ENCODE assay signal across 29 cellular contexts in the genomic region with DNA sequence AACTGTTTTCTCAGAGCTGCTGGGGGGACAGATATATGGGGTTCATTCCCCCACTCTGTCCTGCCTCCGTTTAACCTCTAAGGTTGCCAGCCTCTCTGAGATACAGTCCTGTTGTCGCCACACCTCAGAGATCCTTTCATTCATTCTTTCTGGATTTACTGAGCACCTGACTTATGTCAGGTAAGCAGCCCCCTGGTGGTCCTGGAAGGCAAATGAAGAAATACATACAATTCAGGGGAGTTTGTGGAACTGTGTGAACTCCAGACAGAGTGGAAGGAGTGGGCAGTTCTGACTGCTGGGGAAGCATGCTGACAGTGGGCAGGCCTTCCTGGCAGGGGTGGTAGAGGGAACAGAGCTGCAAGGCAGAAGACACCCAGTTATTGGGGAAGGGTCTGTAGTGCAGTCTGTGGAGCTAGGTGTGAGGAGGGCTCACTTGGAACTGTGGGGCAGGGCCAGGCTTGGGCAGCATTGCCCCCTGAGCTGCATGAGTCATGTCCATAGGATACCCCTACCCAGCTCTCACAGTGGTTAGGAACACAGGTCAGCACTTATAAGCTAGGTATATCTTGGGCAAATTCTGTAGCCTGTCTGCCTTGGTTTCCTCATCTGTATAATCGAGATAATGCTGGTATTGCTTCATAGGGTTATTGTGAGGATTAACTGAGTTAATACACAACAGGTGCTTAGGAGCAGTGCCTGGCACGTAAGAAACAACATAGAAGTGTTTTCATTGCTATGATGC. TPM values are rescaled to one million over a fixed set of nuclear protein-coding genes. Genes with fewer than 3 reads are reported as not detected.
A peak's percentile ranks its signal among the peaks of the same experiment; 100 is the strongest.
DNase-seq lines count a peak whose midpoint lies in the region; ATAC-seq, FAIRE-seq and TF ChIP-seq lines count a peak whose summit lies in the region.
"Had no signal": no experiment of that assay in that cellular context is flagged by ENCODE, and none has a peak within 500 bp of the region (broad histone marks: within the 10 kb centered on the region; RNA-seq: fewer than 3 reads in every experiment).

No MANE protein-coding gene starts in this region.

- intact Hi-C loops in HepG2 (cut with micrococcal nuclease; ENCODE audit: unreplicated experiment) (no loop called here), right lobe of liver (cut with DNase I) (loop anchor here in 1 of 2 donors (10.0 kb wide), 1 partner anchor 119 kb away; the partner anchor contains the start of gene MYBL2), upper lobe of right lung (cut with DNase I) (no loop called here)

- H3K79me1 ChIP-seq in H1 (ENCODE audit: low read depth, low read length), result no peaks in the 10 kb centered on the region

- H3K18ac ChIP-seq in H1 (ENCODE audit: extremely low read depth, low read length), result no peak overlapping the region

- no peak overlapping the region for H2AFZ ChIP-seq in HepG2 (ENCODE audit: low read length)
- H2AFZ ChIP-seq in H1 (ENCODE audit: low read length), result no peak overlapping the region

- H3K23ac ChIP-seq in H1 (ENCODE audit: insufficient read length), result no peak overlapping the region

- DNase-seq in HepG2 (ENCODE audit: low spot score) (no peak), right lobe of liver (no peak), NB4 (ENCODE audit: low read depth) (no peak), H1 (ENCODE audit: low read depth in 1 of 2, low spot score in 2 of 2) (no peak), upper lobe of right lung (peak; percentile 9), SHP77 (lab: John Stamatoyannopoulos, UW) (no peak), NCI-H1417 (lab: John Stamatoyannopoulos, UW) (no peak), WERI-Rb-1 (no peak)
- DNase-seq: AML-193; CD4-positive, alpha-beta memory T cell; COR-L47; DMS53; KBM-7; MM.1S; NCI-H1092; NCI-H1436 treated with DMSO at 0.1 percent for 48 hours; NCI-H187 treated with DMSO at 0.1 percent for 48 hours; NCI-H2171 treated with DMSO at 0.1 percent for 48 hours; NCI-H524; NCI-H774; SIG-M5; T-helper 17 cell had no signal

- H3K14ac ChIP-seq in H1 (ENCODE audit: insufficient read length), result no peak overlapping the region

- H3K23me2 ChIP-seq in H1 (ENCODE audit: low read depth, low read length), result peaks cover 2% of the 10 kb centered on the region; the same call in 1 of the 2 replicates

- no TSS peak for BruUV-seq in HepG2 (replicated peaks; lab: Mats Ljungman, UMichigan)

- H2BK5ac ChIP-seq in H1 (ENCODE audit: low read depth, low read length), result no peak overlapping the region

- H2BK20ac ChIP-seq in H1 (ENCODE audit: low read length), result no peak overlapping the region

- H2BK12ac ChIP-seq in H1 (ENCODE audit: low read depth, low read length), result no peak overlapping the region

- H2AK5ac ChIP-seq in H1 (ENCODE audit: low read depth, low read length), result no peak overlapping the region

- CTCF ChIA-PET in HepG2 (lab: Yijun Ruan, JAX; ENCODE audit: low intra/inter-chr PET ratio, low total read pairs) (no interaction called here), H1 (lab: Charles Lee; ENCODE audit: partially characterized antibody) (interaction anchor here (0.8 to 2.7 kb wide), 3 partner anchors 9 to 49 kb away, joined by 3 to 13 read pairs (median 3); no protein-coding TSS in a partner anchor)

- TF ChIP-seq RAD21 in HepG2 (CRISPR knock-in tag; IDR thresholded peaks at IDR 0.05) (no peak), H1 (IDR thresholded peaks at IDR 0.05 in 1 of 2, conservative IDR thresholded peaks at IDR 0.05 in 1 of 2; ENCODE audit: low read depth in 2 of 2, low read length in 2 of 2) (no peak)

- H3K4me3 ChIP-seq in HepG2 (replicated peaks in 1 of 3; ENCODE audit: insufficient read depth in 1 of 3, low read depth in 2 of 3, low read length in 3 of 3) (no peak overlapping the region), right lobe of liver (no peak overlapping the region), NB4 (ENCODE audit: low read depth, low read length) (no peak overlapping the region), H1 (ENCODE audit: extremely low read depth in 1 of 4, insufficient read depth in 2 of 4, low read depth in 3 of 4, low read length in 4 of 4) (no peak overlapping the region), upper lobe of right lung (no peak overlapping the region), WERI-Rb-1 (ENCODE audit: low read depth, low read length) (no peak overlapping the region)
- H3K4me3 ChIP-seq: A549; BLaER1 treated with 17β-estradiol and CSF1 and Interleukin-3, amounts not matched to agents 10 nM and 100 nM; SK-N-MC had no signal

- no peak overlapping the region for H2BK120ac ChIP-seq in H1 (replicated peaks; ENCODE audit: low read depth, low read length)

- FAIRE-seq in HepG2 (lab: Jason Lieb, UNC), result no peak
- FAIRE-seq in H1 (lab: Jason Lieb, UNC), result no peak
- FAIRE-seq: A549, G401.6 had no signal

- H3K4me2 ChIP-seq in HepG2 (ENCODE audit: low read depth, low read length) (no peak overlapping the region), H1 (ENCODE audit: insufficient read depth in 1 of 2, low read depth in 2 of 2, low read length in 2 of 2) (no peak overlapping the region)
- H3K4me2 ChIP-seq: A549; BLaER1 treated with 17β-estradiol and CSF1 and Interleukin-3, amounts not matched to agents 10 nM and 100 nM had no signal

- H3K79me2 ChIP-seq in HepG2 (ENCODE audit: insufficient read depth, low read length) (no peaks in the 10 kb centered on the region), H1 (ENCODE audit: control insufficient read depth in 1 of 2, insufficient read depth in 2 of 2, low read length in 2 of 2) (no peaks in the 10 kb centered on the region)

- H3K27ac ChIP-seq in HepG2 (ENCODE audit: extremely low read length, insufficient read depth, low read length), result no peak overlapping the region
- no peak overlapping the region for H3K27ac ChIP-seq in right lobe of liver
- no peak overlapping the region for H3K27ac ChIP-seq in H1 (ENCODE audit: low read depth, low read length)
- H3K27ac ChIP-seq in upper lobe of right lung, result no peak overlapping the region
- H3K27ac ChIP-seq in WERI-Rb-1, result no peak overlapping the region
- H3K27ac ChIP-seq: A549; BLaER1 treated with 17β-estradiol and CSF1 and Interleukin-3, amounts not matched to agents 10 nM and 100 nM; RWPE1; SK-N-MC had no signal

- POLR2A ChIA-PET in HepG2 (lab: Yijun Ruan, JAX) (interaction anchor here (0.7 to 12.5 kb wide), 5 partner anchors 12 to 88 kb away, joined by 3 to 224 read pairs (median 4); partner anchors contain the start of genes IFT52, SGK2 and SRSF6), H1 (lab: Charles Lee; ENCODE audit: partially characterized antibody) (interaction anchor here (0.9 to 1.3 kb wide), 3 partner anchors 48 to 122 kb away, joined by 3 to 4 read pairs (median 3); partner anchors contain the start of genes MYBL2 and SRSF6)

- H3K56ac ChIP-seq in H1 (replicated peaks; ENCODE audit: insufficient read length, low read depth, low read length), result no peak overlapping the region

- H4K20me1 ChIP-seq in HepG2 (ENCODE audit: insufficient read depth, low read length), result no peaks in the 10 kb centered on the region
- H4K20me1 ChIP-seq in H1 (replicated peaks in 1 of 2; ENCODE audit: control insufficient read depth in 1 of 2, insufficient read depth in 2 of 2, low read length in 2 of 2), result no peaks in the 10 kb centered on the region
- H4K20me1 ChIP-seq: BLaER1 treated with 17β-estradiol and CSF1 and Interleukin-3, amounts not matched to agents 10 nM and 100 nM had no signal

- 94% methylated on average over 4 of the region's 4 CpGs for WGBS in HepG2 (ENCODE audit: low lambda C conversion rate)
- WGBS in right lobe of liver (ENCODE audit: insufficient coverage, low coverage, low lambda C conversion rate, missing lambda C conversion rate), result 91% methylated on average over 2 of the region's 4 CpGs
- 93% methylated on average over 4 of the region's 4 CpGs; no CpG with 5 or more reads in 1 of the 2 experiments for WGBS in H1 (ENCODE audit: extremely low coverage in 1 of 2, insufficient coverage in 1 of 2, insufficient read length in 1 of 2, insufficient replicate concordance in 2 of 2, low coverage in 1 of 2, low lambda C conversion rate in 2 of 2, missing lambda C conversion rate in 1 of 2), 2 experiments

- in situ Hi-C loops in HepG2 (cut with HindIII; ENCODE audit: extremely low pct_ligation_motif_present, low pct_unique_long_range_greater_than_20kb), result no loop called here

- H3K36me3 ChIP-seq in HepG2 (replicated peaks in 1 of 2; ENCODE audit: control insufficient read depth in 1 of 2, insufficient read depth in 2 of 2, low read length in 2 of 2) (peaks cover 7 to 13% of the 10 kb centered on the region in 2 experiments), right lobe of liver (no peaks in the 10 kb centered on the region), H1 (ENCODE audit: control insufficient read depth in 2 of 4, insufficient read depth in 4 of 4, low read length in 3 of 4) (peaks cover 0 to 5% (median 0%) of the 10 kb centered on the region in 4 experiments; a peak in 5 of 8 replicates), upper lobe of right lung (no peaks in the 10 kb centered on the region), WERI-Rb-1 (peaks cover 5% of the 10 kb centered on the region; the same call in 1 of the 2 replicates)

- H3K27me3 ChIP-seq in HepG2 (ENCODE audit: control insufficient read depth in 1 of 2, insufficient read depth in 2 of 2, low read length in 2 of 2) (no peaks in the 10 kb centered on the region), right lobe of liver (no peaks in the 10 kb centered on the region), H1 (replicated peaks in 1 of 4; ENCODE audit: control insufficient read depth in 3 of 4, extremely low read depth in 1 of 4, insufficient read depth in 3 of 4, low read length in 3 of 4) (no peaks in the 10 kb centered on the region), upper lobe of right lung (no peaks in the 10 kb centered on the region), WERI-Rb-1 (ENCODE audit: insufficient read depth, low read depth, severe bottlenecking) (no peaks in the 10 kb centered on the region)
- H3K27me3 ChIP-seq: BLaER1 treated with 17β-estradiol and CSF1 and Interleukin-3, amounts not matched to agents 10 nM and 100 nM had no signal

- H4K8ac ChIP-seq in H1 (ENCODE audit: extremely low read depth, insufficient read depth, low read length), result 0 out of 2 replicates have a peak overlapping the region, but pooled peaks have one; percentile 1

- no peak for TF ChIP-seq CTCF in HepG2 (CRISPR knock-in tag; IDR thresholded peaks at IDR 0.05)
- TF ChIP-seq CTCF in right lobe of liver (IDR thresholded peaks at IDR 0.05), result no peak
- peak; percentile 26 for TF ChIP-seq CTCF in NB4 (IDR thresholded peaks at IDR 0.05; ENCODE audit: low read depth, low read length)
- TF ChIP-seq CTCF in H1 (IDR thresholded peaks at IDR 0.05; ENCODE audit: control extremely low read depth in 1 of 3, insufficient read depth in 1 of 3, low read depth in 1 of 3, low read length in 3 of 3), result no peak
- TF ChIP-seq CTCF in upper lobe of right lung (IDR thresholded peaks at IDR 0.05), result no peak
- TF ChIP-seq CTCF in WERI-Rb-1 (IDR thresholded peaks at IDR 0.05; ENCODE audit: low read depth, low read length), result no peak

- no peak overlapping the region for H3K4ac ChIP-seq in H1 (replicated peaks; ENCODE audit: insufficient read length, low read depth, low read length)

- H4K91ac ChIP-seq in H1 (replicated peaks; ENCODE audit: insufficient read length, low read length), result no peak overlapping the region

- H3K4me1 ChIP-seq in HepG2 (ENCODE audit: insufficient read depth, low read length) (peaks cover 53% of the 10 kb centered on the region), right lobe of liver (peaks cover 0 to 35% (median 13%) of the 10 kb centered on the region in 4 donors), H1 (replicated peaks in 1 of 4; ENCODE audit: control insufficient read depth in 3 of 4, insufficient read depth in 4 of 4, low read length in 3 of 4) (no peaks in the 10 kb centered on the region), upper lobe of right lung (no peaks in the 10 kb centered on the region)

- peaks cover 6% of the 10 kb centered on the region for H3K9me3 ChIP-seq in HepG2 (ENCODE audit: low read length)
- H3K9me3 ChIP-seq in right lobe of liver, result no peaks in the 10 kb centered on the region
- peaks cover 0 to 7% of the 10 kb centered on the region in 2 experiments; a peak in 2 of 4 replicates for H3K9me3 ChIP-seq in H1 (ENCODE audit: insufficient read depth in 2 of 2, low read depth in 1 of 2, low read length in 1 of 2)
- H3K9me3 ChIP-seq in upper lobe of right lung, result no peaks in the 10 kb centered on the region
- no peaks in the 10 kb centered on the region for H3K9me3 ChIP-seq in WERI-Rb-1 (ENCODE audit: severe bottlenecking)

- no peak overlapping the region for H2BK15ac ChIP-seq in H1 (ENCODE audit: low read length)

- no peak overlapping the region for H3K9ac ChIP-seq in HepG2 (ENCODE audit: insufficient read depth, low read depth, low read length)
- no peak overlapping the region for H3K9ac ChIP-seq in H1 (replicated peaks in 1 of 4; ENCODE audit: extremely low read depth in 1 of 4, low read depth in 3 of 4, low read length in 3 of 4)
- H3K9ac ChIP-seq: BLaER1 treated with 17β-estradiol and CSF1 and Interleukin-3, amounts not matched to agents 10 nM and 100 nM had no signal

- no peak overlapping the region for H4K5ac ChIP-seq in H1 (ENCODE audit: insufficient read length, low read depth, low read length)

- ATAC-seq in HepG2 (no peak), right lobe of liver (no peak), upper lobe of right lung (no peak)
- ATAC-seq: A549, HCT116, Panc1, T-helper 17 cell had no signal

- TF ChIP-seq POLR2A in HepG2 (IDR thresholded peaks at IDR 0.05; ENCODE audit: insufficient read depth in 1 of 2, low read depth in 2 of 2, low read length in 2 of 2) (no peak), right lobe of liver (IDR thresholded peaks at IDR 0.05) (no peak), NB4 (IDR thresholded peaks at IDR 0.05; ENCODE audit: extremely low read depth, insufficient read length) (no peak), H1 (IDR thresholded peaks at IDR 0.05; ENCODE audit: control extremely low read depth in 1 of 2, low read depth in 2 of 2, low read length in 2 of 2) (no peak)

- no peak for TF ChIP-seq EP300 in HepG2 (IDR thresholded peaks at IDR 0.05; ENCODE audit: low read depth in 2 of 2, low read length in 2 of 2)
- TF ChIP-seq EP300 in HepG2 (CRISPR knock-in tag; IDR thresholded peaks at IDR 0.05; ENCODE audit: borderline replicate concordance), result no peak
- no peak for TF ChIP-seq EP300 in H1 (IDR thresholded peaks at IDR 0.05; ENCODE audit: borderline replicate concordance in 1 of 2, low read depth in 2 of 2, low read length in 2 of 2)

RNA-seq across cellular contexts. Expression of gene SGK2, which starts 12.8 kb away (rescaled TPM):
- total RNA-seq in HepG2 (2016; rRNA removed; fragmentation: Illumina TruSeq; extraction: Trizol), result 29.4 and 34.3 TPM in 2 replicates
- total RNA-seq in HepG2 (2016; cell fraction: cytosol; rRNA removed; fragmentation: Illumina TruSeq; extraction: Trizol; ENCODE audit: low read depth), result 8.6 and 11.8 TPM in 2 replicates
- total RNA-seq in HepG2 (2016; cell fraction: insoluble cytoplasmic fraction; rRNA removed; fragmentation: Illumina TruSeq; extraction: Trizol), result 29.7 and 31.2 TPM in 2 replicates
- 25.9 and 26.5 TPM in 2 replicates for total RNA-seq in HepG2 (2016; cell fraction: membrane; rRNA removed; fragmentation: Illumina TruSeq; extraction: Trizol)
- 19.8 and 26.8 TPM in 2 replicates for total RNA-seq in HepG2 (2016; cell fraction: nucleus; rRNA removed; fragmentation: Illumina TruSeq; extraction: Trizol)
- 6.2 and 12.6 TPM in 2 replicates for polyA plus RNA-seq in HepG2 (2011; rRNA removed)
- 3.9 and 5.3 TPM in 2 replicates for polyA plus RNA-seq in HepG2 (2011; cell fraction: cytosol; rRNA removed)
- polyA plus RNA-seq in HepG2 (2011; cell fraction: nucleus; rRNA removed), result 24.1 and 26.7 TPM in 2 replicates
- 6.9 and 8.9 TPM in 2 replicates for polyA plus RNA-seq in HepG2 (2012)
- 5.2 and 5.4 TPM in 2 replicates for polyA plus RNA-seq in HepG2 (2016; cell fraction: cytosol; fragmentation: Illumina TruSeq; extraction: Trizol; ENCODE audit: low read depth)
- polyA plus RNA-seq in HepG2 (2016; cell fraction: insoluble cytoplasmic fraction; fragmentation: Illumina TruSeq; extraction: Trizol; ENCODE audit: low read depth), result 21.3 and 23.7 TPM in 2 replicates
- polyA plus RNA-seq in HepG2 (2016; cell fraction: membrane; fragmentation: Illumina TruSeq; extraction: Trizol; ENCODE audit: low read depth), result 14.3 and 14.5 TPM in 2 replicates
- 36.0 and 42.8 TPM in 2 replicates for polyA plus RNA-seq in HepG2 (2016; cell fraction: nucleus; fragmentation: Illumina TruSeq; extraction: Trizol; ENCODE audit: insufficient read depth, low read depth)
- polyA minus RNA-seq in HepG2 (2011; rRNA and poly(A)+ RNA removed; ENCODE audit: low replicate concordance), result 1.3 and 17.3 TPM in 2 replicates
- polyA minus RNA-seq in HepG2 (2011; cell fraction: cytosol; rRNA and poly(A)+ RNA removed), result 4.6 and 10.9 TPM in 2 replicates
- 16.4 and 18.5 TPM in 2 replicates for polyA minus RNA-seq in HepG2 (2011; cell fraction: nucleus; rRNA and poly(A)+ RNA removed)
- total RNA-seq in right lobe of liver, result 10 to 100 TPM; 47.3 to 80.2 (median 66.9) TPM
- 0.23 TPM in 1 of 2 replicates, not detected in the other for total RNA-seq in H1 (2021; fragmentation: NEBNext Ultra II Directional; extraction: Animal tissue kit (Norgen Biotek cat#: 25700))
- polyA plus RNA-seq in H1 (2011; rRNA removed), result 0.21 and 0.58 TPM in 2 replicates
- 0.49 TPM for polyA plus RNA-seq in H1 (2011; cell fraction: cytosol; rRNA removed)
- polyA plus RNA-seq in H1 (2011; cell fraction: nucleus; rRNA removed), result 3.7 TPM
- 0.31 to 1.0 TPM (median 0.66 TPM) in 4 replicates for polyA plus RNA-seq in H1 (2012, experiment 1 of 2)
- 0.09 TPM for polyA plus RNA-seq in H1 (2012, experiment 2 of 2)
- polyA plus RNA-seq in H1 (2013, experiment 1 of 2), result 0.18 TPM
- 0.18 TPM for polyA plus RNA-seq in H1 (2013, experiment 2 of 2)
- polyA minus RNA-seq in H1 (2011; rRNA and poly(A)+ RNA removed), result 0.83 and 1.5 TPM in 2 replicates
- not detected for polyA minus RNA-seq in H1 (2011; cell fraction: cytosol; rRNA and poly(A)+ RNA removed)
- polyA minus RNA-seq in H1 (2011; cell fraction: nucleus; rRNA and poly(A)+ RNA removed), result 0.80 TPM
- 1.7 TPM for total RNA-seq in upper lobe of right lung
- polyA plus RNA-seq: CD4-positive, alpha-beta memory T cell had no signal

RNA-seq across cellular contexts. Expression of gene L3MBTL1, which starts 38.5 kb away (rescaled TPM):
- 2.4 and 9.0 TPM in 2 replicates for total RNA-seq in HepG2 (2016; rRNA removed; fragmentation: Illumina TruSeq; extraction: Trizol)
- 2.7 and 2.9 TPM in 2 replicates for total RNA-seq in HepG2 (2016; cell fraction: cytosol; rRNA removed; fragmentation: Illumina TruSeq; extraction: Trizol; ENCODE audit: low read depth)
- total RNA-seq in HepG2 (2016; cell fraction: insoluble cytoplasmic fraction; rRNA removed; fragmentation: Illumina TruSeq; extraction: Trizol), result 1.7 and 8.3 TPM in 2 replicates
- total RNA-seq in HepG2 (2016; cell fraction: membrane; rRNA removed; fragmentation: Illumina TruSeq; extraction: Trizol), result 1.8 and 3.0 TPM in 2 replicates
- total RNA-seq in HepG2 (2016; cell fraction: nucleus; rRNA removed; fragmentation: Illumina TruSeq; extraction: Trizol), result 19.0 and 22.4 TPM in 2 replicates
- 17.8 and 23.8 TPM in 2 replicates for polyA plus RNA-seq in HepG2 (2011; rRNA removed)
- 2.3 and 3.0 TPM in 2 replicates for polyA plus RNA-seq in HepG2 (2011; cell fraction: cytosol; rRNA removed)
- 165 and 173 TPM in 2 replicates for polyA plus RNA-seq in HepG2 (2011; cell fraction: nucleus; rRNA removed)
- 11.7 and 15.2 TPM in 2 replicates for polyA plus RNA-seq in HepG2 (2012)
- polyA plus RNA-seq in HepG2 (2016; cell fraction: cytosol; fragmentation: Illumina TruSeq; extraction: Trizol; ENCODE audit: low read depth), result 0.17 and 0.46 TPM in 2 replicates
- 1.1 and 1.9 TPM in 2 replicates for polyA plus RNA-seq in HepG2 (2016; cell fraction: insoluble cytoplasmic fraction; fragmentation: Illumina TruSeq; extraction: Trizol; ENCODE audit: low read depth)
- polyA plus RNA-seq in HepG2 (2016; cell fraction: membrane; fragmentation: Illumina TruSeq; extraction: Trizol; ENCODE audit: low read depth), result 0.76 and 0.97 TPM in 2 replicates
- polyA plus RNA-seq in HepG2 (2016; cell fraction: nucleus; fragmentation: Illumina TruSeq; extraction: Trizol; ENCODE audit: insufficient read depth, low read depth), result 27.6 and 31.6 TPM in 2 replicates
- 21.5 and 30.3 TPM in 2 replicates for polyA minus RNA-seq in HepG2 (2011; rRNA and poly(A)+ RNA removed; ENCODE audit: low replicate concordance)
- polyA minus RNA-seq in HepG2 (2011; cell fraction: cytosol; rRNA and poly(A)+ RNA removed), result 2.5 TPM in 2 replicates
- 70.9 and 90.3 TPM in 2 replicates for polyA minus RNA-seq in HepG2 (2011; cell fraction: nucleus; rRNA and poly(A)+ RNA removed)
- 1 to 10 TPM; 1.2 to 3.2 (median 2.4) TPM for total RNA-seq in right lobe of liver
- 13.6 and 17.0 TPM in 2 replicates for total RNA-seq in H1 (2021; fragmentation: NEBNext Ultra II Directional; extraction: Animal tissue kit (Norgen Biotek cat#: 25700))
- polyA plus RNA-seq in H1 (2011; rRNA removed), result 11.9 and 17.2 TPM in 2 replicates
- polyA plus RNA-seq in H1 (2011; cell fraction: cytosol; rRNA removed), result 23.0 TPM
- polyA plus RNA-seq in H1 (2011; cell fraction: nucleus; rRNA removed), result 111 TPM
- polyA plus RNA-seq in H1 (2012, experiment 1 of 2), result 11.1 to 14.6 TPM (median 11.9 TPM) in 4 replicates
- 3.3 TPM for polyA plus RNA-seq in H1 (2012, experiment 2 of 2)
- 7.3 TPM for polyA plus RNA-seq in H1 (2013, experiment 1 of 2)
- 5.9 TPM for polyA plus RNA-seq in H1 (2013, experiment 2 of 2)
- 21.8 and 22.1 TPM in 2 replicates for polyA minus RNA-seq in H1 (2011; rRNA and poly(A)+ RNA removed)
- polyA minus RNA-seq in H1 (2011; cell fraction: cytosol; rRNA and poly(A)+ RNA removed), result 12.0 TPM
- 46.1 TPM for polyA minus RNA-seq in H1 (2011; cell fraction: nucleus; rRNA and poly(A)+ RNA removed)
- total RNA-seq in upper lobe of right lung, result 12.9 TPM

RNA-seq across cellular contexts. Expression of gene IFT52, which starts 44.7 kb away (rescaled TPM):
- total RNA-seq in HepG2 (2016; rRNA removed; fragmentation: Illumina TruSeq; extraction: Trizol), result 64.0 and 80.6 TPM in 2 replicates
- total RNA-seq in HepG2 (2016; cell fraction: cytosol; rRNA removed; fragmentation: Illumina TruSeq; extraction: Trizol; ENCODE audit: low read depth), result 77.1 and 79.7 TPM in 2 replicates
- total RNA-seq in HepG2 (2016; cell fraction: insoluble cytoplasmic fraction; rRNA removed; fragmentation: Illumina TruSeq; extraction: Trizol), result 66.3 and 80.0 TPM in 2 replicates
- 101 and 102 TPM in 2 replicates for total RNA-seq in HepG2 (2016; cell fraction: membrane; rRNA removed; fragmentation: Illumina TruSeq; extraction: Trizol)
- 36.2 and 38.4 TPM in 2 replicates for total RNA-seq in HepG2 (2016; cell fraction: nucleus; rRNA removed; fragmentation: Illumina TruSeq; extraction: Trizol)
- polyA plus RNA-seq in HepG2 (2011; rRNA removed), result 36.9 and 48.0 TPM in 2 replicates
- polyA plus RNA-seq in HepG2 (2011; cell fraction: cytosol; rRNA removed), result 35.4 and 36.4 TPM in 2 replicates
- polyA plus RNA-seq in HepG2 (2011; cell fraction: nucleus; rRNA removed), result 22.2 and 22.4 TPM in 2 replicates
- 31.1 and 41.7 TPM in 2 replicates for polyA plus RNA-seq in HepG2 (2012)
- 83.2 and 85.7 TPM in 2 replicates for polyA plus RNA-seq in HepG2 (2016; cell fraction: cytosol; fragmentation: Illumina TruSeq; extraction: Trizol; ENCODE audit: low read depth)
- 91.0 and 94.9 TPM in 2 replicates for polyA plus RNA-seq in HepG2 (2016; cell fraction: insoluble cytoplasmic fraction; fragmentation: Illumina TruSeq; extraction: Trizol; ENCODE audit: low read depth)
- 85.8 and 88.2 TPM in 2 replicates for polyA plus RNA-seq in HepG2 (2016; cell fraction: membrane; fragmentation: Illumina TruSeq; extraction: Trizol; ENCODE audit: low read depth)
- polyA plus RNA-seq in HepG2 (2016; cell fraction: nucleus; fragmentation: Illumina TruSeq; extraction: Trizol; ENCODE audit: insufficient read depth, low read depth), result 41.4 and 43.4 TPM in 2 replicates
- polyA minus RNA-seq in HepG2 (2011; rRNA and poly(A)+ RNA removed; ENCODE audit: low replicate concordance), result 53.4 and 59.7 TPM in 2 replicates
- polyA minus RNA-seq in HepG2 (2011; cell fraction: cytosol; rRNA and poly(A)+ RNA removed), result 15.6 and 20.1 TPM in 2 replicates
- 21.4 and 26.9 TPM in 2 replicates for polyA minus RNA-seq in HepG2 (2011; cell fraction: nucleus; rRNA and poly(A)+ RNA removed)
- total RNA-seq in right lobe of liver, result 1 to 10 TPM; 3.4 to 6.0 (median 4.1) TPM
- total RNA-seq in H1 (2021; fragmentation: NEBNext Ultra II Directional; extraction: Animal tissue kit (Norgen Biotek cat#: 25700)), result 31.6 and 35.6 TPM in 2 replicates
- polyA plus RNA-seq in H1 (2011; rRNA removed), result 29.1 and 40.4 TPM in 2 replicates
- 30.8 TPM for polyA plus RNA-seq in H1 (2011; cell fraction: cytosol; rRNA removed)
- 28.4 TPM for polyA plus RNA-seq in H1 (2011; cell fraction: nucleus; rRNA removed)
- 29.5 to 35.1 TPM (median 30.4 TPM) in 4 replicates for polyA plus RNA-seq in H1 (2012, experiment 1 of 2)
- polyA plus RNA-seq in H1 (2012, experiment 2 of 2), result 15.9 TPM
- 19.6 TPM for polyA plus RNA-seq in H1 (2013, experiment 1 of 2)
- polyA plus RNA-seq in H1 (2013, experiment 2 of 2), result 18.5 TPM
- polyA minus RNA-seq in H1 (2011; rRNA and poly(A)+ RNA removed), result 46.4 and 72.4 TPM in 2 replicates
- polyA minus RNA-seq in H1 (2011; cell fraction: cytosol; rRNA and poly(A)+ RNA removed), result 12.7 TPM
- 21.3 TPM for polyA minus RNA-seq in H1 (2011; cell fraction: nucleus; rRNA and poly(A)+ RNA removed)
- total RNA-seq in upper lobe of right lung, result 20.4 TPM
